Comparison of ENCODE assay signal across 1 cellular context in the genomic region with DNA sequence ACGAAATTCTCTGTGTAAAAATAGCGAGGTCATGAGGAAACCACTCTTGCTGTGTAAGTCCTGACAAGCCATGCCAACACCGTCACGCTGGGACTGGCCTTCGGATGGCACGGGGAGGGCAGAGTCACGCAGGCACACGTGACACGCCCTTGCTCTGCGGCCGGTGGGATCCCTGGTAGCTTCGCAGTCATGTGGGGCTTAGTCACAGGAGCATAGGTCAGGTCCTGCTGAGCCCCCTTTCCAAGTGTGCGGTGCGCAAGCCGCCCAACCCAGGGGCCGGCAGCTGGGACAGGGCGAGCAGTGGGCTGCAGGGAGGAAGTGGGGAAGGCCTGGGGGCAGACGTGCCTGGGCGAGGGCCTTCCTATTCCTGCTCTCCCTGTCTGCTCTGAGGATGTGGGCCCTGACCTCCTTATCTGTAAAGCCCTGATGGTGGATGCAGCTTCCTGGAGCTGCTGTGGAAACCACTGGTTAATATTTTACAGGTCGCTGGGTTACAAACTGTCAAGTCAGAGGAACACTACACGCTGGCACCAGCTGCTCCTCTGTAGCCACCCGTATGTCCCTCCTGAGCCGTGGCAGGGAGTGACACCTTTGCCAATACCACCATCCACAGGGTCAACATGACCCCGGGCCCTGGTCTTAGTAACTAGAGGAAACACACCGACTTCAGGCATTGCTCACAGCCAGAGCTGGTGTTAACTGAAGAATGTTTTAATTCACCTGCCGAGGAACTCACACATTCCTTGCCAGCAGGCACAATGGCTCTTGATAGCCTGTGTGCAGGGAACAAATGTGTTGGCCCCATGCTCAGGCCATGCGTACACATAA.
TF ChIP-seq lines count a peak whose summit lies in the region.

No MANE protein-coding gene starts in this region.

TF ChIP-seq in HepG2, 621 proteins besides CTCF, POLR2A, EP300 and RAD21 (continued from another document and continues in another):
- TF ChIP-seq, protein P1, sequence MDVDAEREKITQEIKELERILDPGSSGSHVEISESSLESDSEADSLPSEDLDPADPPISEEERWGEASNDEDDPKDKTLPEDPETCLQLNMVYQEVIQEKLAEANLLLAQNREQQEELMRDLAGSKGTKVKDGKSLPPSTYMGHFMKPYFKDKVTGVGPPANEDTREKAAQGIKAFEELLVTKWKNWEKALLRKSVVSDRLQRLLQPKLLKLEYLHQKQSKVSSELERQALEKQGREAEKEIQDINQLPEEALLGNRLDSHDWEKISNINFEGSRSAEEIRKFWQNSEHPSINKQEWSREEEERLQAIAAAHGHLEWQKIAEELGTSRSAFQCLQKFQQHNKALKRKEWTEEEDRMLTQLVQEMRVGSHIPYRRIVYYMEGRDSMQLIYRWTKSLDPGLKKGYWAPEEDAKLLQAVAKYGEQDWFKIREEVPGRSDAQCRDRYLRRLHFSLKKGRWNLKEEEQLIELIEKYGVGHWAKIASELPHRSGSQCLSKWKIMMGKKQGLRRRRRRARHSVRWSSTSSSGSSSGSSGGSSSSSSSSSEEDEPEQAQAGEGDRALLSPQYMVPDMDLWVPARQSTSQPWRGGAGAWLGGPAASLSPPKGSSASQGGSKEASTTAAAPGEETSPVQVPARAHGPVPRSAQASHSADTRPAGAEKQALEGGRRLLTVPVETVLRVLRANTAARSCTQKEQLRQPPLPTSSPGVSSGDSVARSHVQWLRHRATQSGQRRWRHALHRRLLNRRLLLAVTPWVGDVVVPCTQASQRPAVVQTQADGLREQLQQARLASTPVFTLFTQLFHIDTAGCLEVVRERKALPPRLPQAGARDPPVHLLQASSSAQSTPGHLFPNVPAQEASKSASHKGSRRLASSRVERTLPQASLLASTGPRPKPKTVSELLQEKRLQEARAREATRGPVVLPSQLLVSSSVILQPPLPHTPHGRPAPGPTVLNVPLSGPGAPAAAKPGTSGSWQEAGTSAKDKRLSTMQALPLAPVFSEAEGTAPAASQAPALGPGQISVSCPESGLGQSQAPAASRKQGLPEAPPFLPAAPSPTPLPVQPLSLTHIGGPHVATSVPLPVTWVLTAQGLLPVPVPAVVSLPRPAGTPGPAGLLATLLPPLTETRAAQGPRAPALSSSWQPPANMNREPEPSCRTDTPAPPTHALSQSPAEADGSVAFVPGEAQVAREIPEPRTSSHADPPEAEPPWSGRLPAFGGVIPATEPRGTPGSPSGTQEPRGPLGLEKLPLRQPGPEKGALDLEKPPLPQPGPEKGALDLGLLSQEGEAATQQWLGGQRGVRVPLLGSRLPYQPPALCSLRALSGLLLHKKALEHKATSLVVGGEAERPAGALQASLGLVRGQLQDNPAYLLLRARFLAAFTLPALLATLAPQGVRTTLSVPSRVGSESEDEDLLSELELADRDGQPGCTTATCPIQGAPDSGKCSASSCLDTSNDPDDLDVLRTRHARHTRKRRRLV (CRISPR knock-in tag; IDR thresholded peaks at IDR 0.05), result no peak
- TF ChIP-seq, protein P2, sequence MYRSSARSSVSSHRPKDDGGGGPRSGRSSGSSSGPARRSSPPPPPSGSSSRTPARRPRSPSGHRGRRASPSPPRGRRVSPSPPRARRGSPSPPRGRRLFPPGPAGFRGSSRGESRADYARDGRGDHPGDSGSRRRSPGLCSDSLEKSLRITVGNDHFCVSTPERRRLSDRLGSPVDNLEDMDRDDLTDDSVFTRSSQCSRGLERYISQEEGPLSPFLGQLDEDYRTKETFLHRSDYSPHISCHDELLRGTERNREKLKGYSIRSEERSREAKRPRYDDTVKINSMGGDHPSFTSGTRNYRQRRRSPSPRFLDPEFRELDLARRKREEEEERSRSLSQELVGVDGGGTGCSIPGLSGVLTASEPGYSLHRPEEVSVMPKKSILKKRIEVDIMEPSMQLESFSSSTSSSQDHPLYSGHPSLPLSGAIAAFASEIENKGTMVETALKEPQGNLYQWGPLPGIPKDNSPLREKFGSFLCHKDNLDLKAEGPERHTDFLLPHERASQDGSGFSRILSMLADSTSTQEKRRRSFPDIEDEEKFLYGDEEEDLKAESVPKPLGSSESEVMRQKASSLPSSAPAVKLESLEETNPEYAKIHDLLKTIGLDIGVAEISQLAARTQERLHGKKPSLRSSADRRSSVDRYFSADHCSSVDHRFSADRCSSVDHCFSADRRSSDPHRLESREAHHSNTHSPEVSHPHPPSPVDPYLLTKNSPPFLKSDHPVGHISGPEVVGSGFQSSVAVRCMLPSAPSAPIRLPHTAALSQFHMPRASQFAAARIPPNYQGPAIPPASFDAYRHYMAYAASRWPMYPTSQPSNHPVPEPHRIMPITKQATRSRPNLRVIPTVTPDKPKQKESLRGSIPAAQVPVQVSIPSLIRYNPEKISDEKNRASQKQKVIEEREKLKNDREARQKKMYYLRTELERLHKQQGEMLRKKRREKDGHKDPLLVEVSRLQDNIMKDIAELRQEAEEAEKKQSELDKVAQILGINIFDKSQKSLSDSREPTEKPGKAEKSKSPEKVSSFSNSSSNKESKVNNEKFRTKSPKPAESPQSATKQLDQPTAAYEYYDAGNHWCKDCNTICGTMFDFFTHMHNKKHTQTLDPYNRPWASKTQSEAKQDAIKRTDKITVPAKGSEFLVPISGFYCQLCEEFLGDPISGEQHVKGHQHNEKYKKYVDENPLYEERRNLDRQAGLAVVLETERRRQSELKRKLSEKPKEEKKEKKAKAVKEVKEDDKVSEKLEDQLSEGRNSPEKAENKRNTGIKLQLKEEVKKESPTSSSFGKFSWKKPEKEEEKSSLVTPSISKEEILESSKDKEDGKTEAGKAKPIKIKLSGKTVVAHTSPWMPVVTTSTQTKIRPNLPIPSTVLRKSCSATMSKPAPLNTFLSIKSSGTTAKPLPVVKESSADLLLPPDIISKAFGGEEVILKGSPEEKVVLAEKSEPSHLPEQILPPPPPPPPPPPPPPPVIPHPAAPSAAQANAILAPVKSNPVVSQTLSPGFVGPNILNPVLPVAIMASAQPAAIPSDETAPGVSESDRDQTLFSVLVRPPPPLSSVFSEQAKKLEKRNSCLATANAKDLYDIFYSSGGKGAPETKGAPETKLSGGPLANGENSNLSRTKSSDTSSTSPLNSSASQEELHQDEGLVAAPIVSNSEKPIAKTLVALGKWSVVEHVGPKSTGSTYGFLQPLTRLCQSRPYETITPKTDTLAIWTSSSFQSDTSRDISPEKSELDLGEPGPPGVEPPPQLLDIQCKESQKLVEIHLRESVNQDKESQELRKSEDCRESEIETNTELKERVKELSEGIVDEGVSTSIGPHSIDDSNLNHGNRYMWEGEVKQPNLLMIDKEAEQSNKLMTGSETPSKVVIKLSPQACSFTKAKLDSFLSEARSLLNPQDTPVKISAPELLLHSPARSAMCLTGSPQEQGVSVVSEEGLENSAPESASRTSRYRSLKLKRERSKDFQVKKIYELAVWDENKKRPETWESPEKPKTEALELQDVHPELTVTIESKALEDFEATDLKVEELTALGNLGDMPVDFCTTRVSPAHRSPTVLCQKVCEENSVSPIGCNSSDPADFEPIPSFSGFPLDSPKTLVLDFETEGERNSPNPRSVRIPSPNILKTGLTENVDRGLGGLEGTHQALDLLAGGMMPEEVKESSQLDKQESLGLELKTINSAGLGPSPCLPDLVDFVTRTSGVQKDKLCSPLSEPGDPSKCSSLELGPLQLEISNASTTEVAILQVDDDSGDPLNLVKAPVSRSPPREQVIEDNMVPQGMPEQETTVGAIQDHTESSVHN (CRISPR knock-in tag; IDR thresholded peaks at IDR 0.05), result peak; percentile 38; the same call in 1 of the 2 replicates
- TF ChIP-seq NFKB2 (CRISPR knock-in tag; IDR thresholded peaks at IDR 0.05; ENCODE audit: borderline replicate concordance) (peak; percentile 62; the same call in 1 of the 2 replicates), MEIS1 (CRISPR knock-in tag; IDR thresholded peaks at IDR 0.05; ENCODE audit: borderline replicate concordance) (0 out of 2 replicates have a peak, but pooled peaks have one; percentile 48), ZNF644 (CRISPR knock-in tag; IDR thresholded peaks at IDR 0.05; ENCODE audit: low read depth) (peak; percentile 28; the same call in 1 of the 2 replicates), ARNT2 (CRISPR knock-in tag; IDR thresholded peaks at IDR 0.05; ENCODE audit: low read depth) (no peak), ZNF616 (CRISPR knock-in tag; IDR thresholded peaks at IDR 0.05; ENCODE audit: low read depth) (no peak), ZNF788 (CRISPR knock-in tag; IDR thresholded peaks at IDR 0.05; ENCODE audit: borderline replicate concordance) (peak; percentile 56; the same call in 1 of the 2 replicates), KLF9 (CRISPR knock-in tag; IDR thresholded peaks at IDR 0.05; ENCODE audit: low read depth) (no peak), ZNF839 (CRISPR knock-in tag; IDR thresholded peaks at IDR 0.05; ENCODE audit: borderline replicate concordance) (no peak), NR1H2 (CRISPR knock-in tag; IDR thresholded peaks at IDR 0.05; ENCODE audit: borderline replicate concordance, low read depth) (0 out of 2 replicates have a peak, but pooled peaks have one; percentile 49), MTF1 (CRISPR knock-in tag; IDR thresholded peaks at IDR 0.05) (no peak), ZNF343 (CRISPR knock-in tag; IDR thresholded peaks at IDR 0.05) (no peak), CEBPB (IDR thresholded peaks at IDR 0.05; ENCODE audit: borderline replicate concordance, low read depth, low read length) (peak; percentile 84), ZC3H13 (CRISPR knock-in tag; IDR thresholded peaks at IDR 0.05) (no peak), ZNF558 (CRISPR knock-in tag; IDR thresholded peaks at IDR 0.05; ENCODE audit: borderline replicate concordance) (peak; percentile 47; the same call in 1 of the 2 replicates), SRSF1 (optimal IDR thresholded peaks at IDR 0.05; ENCODE audit: low read depth, low read length) (no peak), BRD4 (CRISPR knock-in tag; IDR thresholded peaks at IDR 0.05) (no peak), CBX5 (CRISPR knock-in tag; IDR thresholded peaks at IDR 0.05; ENCODE audit: borderline replicate concordance) (peak; percentile 63; the same call in 1 of the 2 replicates), ISX (CRISPR knock-in tag; conservative IDR thresholded peaks at IDR 0.05) (no peak)
- TF ChIP-seq, protein P3, sequence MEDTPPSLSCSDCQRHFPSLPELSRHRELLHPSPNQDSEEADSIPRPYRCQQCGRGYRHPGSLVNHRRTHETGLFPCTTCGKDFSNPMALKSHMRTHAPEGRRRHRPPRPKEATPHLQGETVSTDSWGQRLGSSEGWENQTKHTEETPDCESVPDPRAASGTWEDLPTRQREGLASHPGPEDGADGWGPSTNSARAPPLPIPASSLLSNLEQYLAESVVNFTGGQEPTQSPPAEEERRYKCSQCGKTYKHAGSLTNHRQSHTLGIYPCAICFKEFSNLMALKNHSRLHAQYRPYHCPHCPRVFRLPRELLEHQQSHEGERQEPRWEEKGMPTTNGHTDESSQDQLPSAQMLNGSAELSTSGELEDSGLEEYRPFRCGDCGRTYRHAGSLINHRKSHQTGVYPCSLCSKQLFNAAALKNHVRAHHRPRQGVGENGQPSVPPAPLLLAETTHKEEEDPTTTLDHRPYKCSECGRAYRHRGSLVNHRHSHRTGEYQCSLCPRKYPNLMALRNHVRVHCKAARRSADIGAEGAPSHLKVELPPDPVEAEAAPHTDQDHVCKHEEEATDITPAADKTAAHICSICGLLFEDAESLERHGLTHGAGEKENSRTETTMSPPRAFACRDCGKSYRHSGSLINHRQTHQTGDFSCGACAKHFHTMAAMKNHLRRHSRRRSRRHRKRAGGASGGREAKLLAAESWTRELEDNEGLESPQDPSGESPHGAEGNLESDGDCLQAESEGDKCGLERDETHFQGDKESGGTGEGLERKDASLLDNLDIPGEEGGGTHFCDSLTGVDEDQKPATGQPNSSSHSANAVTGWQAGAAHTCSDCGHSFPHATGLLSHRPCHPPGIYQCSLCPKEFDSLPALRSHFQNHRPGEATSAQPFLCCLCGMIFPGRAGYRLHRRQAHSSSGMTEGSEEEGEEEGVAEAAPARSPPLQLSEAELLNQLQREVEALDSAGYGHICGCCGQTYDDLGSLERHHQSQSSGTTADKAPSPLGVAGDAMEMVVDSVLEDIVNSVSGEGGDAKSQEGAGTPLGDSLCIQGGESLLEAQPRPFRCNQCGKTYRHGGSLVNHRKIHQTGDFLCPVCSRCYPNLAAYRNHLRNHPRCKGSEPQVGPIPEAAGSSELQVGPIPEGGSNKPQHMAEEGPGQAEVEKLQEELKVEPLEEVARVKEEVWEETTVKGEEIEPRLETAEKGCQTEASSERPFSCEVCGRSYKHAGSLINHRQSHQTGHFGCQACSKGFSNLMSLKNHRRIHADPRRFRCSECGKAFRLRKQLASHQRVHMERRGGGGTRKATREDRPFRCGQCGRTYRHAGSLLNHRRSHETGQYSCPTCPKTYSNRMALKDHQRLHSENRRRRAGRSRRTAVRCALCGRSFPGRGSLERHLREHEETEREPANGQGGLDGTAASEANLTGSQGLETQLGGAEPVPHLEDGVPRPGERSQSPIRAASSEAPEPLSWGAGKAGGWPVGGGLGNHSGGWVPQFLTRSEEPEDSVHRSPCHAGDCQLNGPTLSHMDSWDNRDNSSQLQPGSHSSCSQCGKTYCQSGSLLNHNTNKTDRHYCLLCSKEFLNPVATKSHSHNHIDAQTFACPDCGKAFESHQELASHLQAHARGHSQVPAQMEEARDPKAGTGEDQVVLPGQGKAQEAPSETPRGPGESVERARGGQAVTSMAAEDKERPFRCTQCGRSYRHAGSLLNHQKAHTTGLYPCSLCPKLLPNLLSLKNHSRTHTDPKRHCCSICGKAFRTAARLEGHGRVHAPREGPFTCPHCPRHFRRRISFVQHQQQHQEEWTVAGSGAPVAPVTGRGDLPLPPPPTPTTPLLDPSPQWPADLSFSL (CRISPR knock-in tag; IDR thresholded peaks at IDR 0.05), result no peak; the same call in 1 of the 2 replicates
- TF ChIP-seq, protein P4, sequence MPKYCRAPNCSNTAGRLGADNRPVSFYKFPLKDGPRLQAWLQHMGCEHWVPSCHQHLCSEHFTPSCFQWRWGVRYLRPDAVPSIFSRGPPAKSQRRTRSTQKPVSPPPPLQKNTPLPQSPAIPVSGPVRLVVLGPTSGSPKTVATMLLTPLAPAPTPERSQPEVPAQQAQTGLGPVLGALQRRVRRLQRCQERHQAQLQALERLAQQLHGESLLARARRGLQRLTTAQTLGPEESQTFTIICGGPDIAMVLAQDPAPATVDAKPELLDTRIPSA (CRISPR knock-in tag; IDR thresholded peaks at IDR 0.05; ENCODE audit: borderline replicate concordance), result no peak
- TF ChIP-seq, protein P5, sequence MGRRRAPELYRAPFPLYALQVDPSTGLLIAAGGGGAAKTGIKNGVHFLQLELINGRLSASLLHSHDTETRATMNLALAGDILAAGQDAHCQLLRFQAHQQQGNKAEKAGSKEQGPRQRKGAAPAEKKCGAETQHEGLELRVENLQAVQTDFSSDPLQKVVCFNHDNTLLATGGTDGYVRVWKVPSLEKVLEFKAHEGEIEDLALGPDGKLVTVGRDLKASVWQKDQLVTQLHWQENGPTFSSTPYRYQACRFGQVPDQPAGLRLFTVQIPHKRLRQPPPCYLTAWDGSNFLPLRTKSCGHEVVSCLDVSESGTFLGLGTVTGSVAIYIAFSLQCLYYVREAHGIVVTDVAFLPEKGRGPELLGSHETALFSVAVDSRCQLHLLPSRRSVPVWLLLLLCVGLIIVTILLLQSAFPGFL (CRISPR knock-in tag; IDR thresholded peaks at IDR 0.05), result no peak
- TF ChIP-seq, protein P6, sequence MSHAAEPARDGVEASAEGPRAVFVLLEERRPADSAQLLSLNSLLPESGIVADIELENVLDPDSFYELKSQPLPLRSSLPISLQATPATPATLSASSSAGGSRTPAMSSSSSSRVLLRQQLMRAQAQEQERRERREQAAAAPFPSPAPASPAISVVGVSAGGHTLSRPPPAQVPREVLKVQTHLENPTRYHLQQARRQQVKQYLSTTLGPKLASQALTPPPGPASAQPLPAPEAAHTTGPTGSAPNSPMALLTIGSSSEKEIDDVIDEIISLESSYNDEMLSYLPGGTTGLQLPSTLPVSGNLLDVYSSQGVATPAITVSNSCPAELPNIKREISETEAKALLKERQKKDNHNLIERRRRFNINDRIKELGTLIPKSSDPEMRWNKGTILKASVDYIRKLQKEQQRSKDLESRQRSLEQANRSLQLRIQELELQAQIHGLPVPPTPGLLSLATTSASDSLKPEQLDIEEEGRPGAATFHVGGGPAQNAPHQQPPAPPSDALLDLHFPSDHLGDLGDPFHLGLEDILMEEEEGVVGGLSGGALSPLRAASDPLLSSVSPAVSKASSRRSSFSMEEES (CRISPR knock-in tag; IDR thresholded peaks at IDR 0.05), result peak; percentile 95
